In genomic region chr4:113069212-113069892, GRCh38 we compare ENCODE assay signal across 18 cellular contexts. TPM values are rescaled to one million over a fixed set of nuclear protein-coding genes. Genes with fewer than 3 reads are reported as not detected.
A peak's percentile ranks its signal among the peaks of the same experiment; 100 is the strongest.
DNase-seq lines count a peak whose midpoint lies in the region; ATAC-seq and TF ChIP-seq lines count a peak whose summit lies in the region.
"Had no signal": no experiment of that assay in that cellular context is flagged by ENCODE, and none has a peak within 500 bp of the region (broad histone marks: within the 10 kb centered on the region; RNA-seq: fewer than 3 reads in every experiment).

No MANE protein-coding gene starts in this region.

- no peaks in the 10 kb centered on the region for H3K27me3 ChIP-seq in adipocyte (replicated peaks; ENCODE audit: control insufficient read depth, insufficient read depth, low read length)
- H3K27me3 ChIP-seq in hepatocyte = no peaks in the 10 kb centered on the region
- H3K27me3 ChIP-seq: BLaER1 treated with 17β-estradiol and CSF1 and Interleukin-3, amounts not matched to agents 10 nM and 100 nM; left lung had no signal

- in situ Hi-C loops in G401 (cut with HindIII; ENCODE audit: low sequenced_read_pairs) = no loop called here

- H3K4me1 ChIP-seq in adipocyte (ENCODE audit: control insufficient read depth, insufficient read depth, low read length) (peaks cover 30% of the 10 kb centered on the region), hepatocyte (ENCODE audit: insufficient read depth) (no peaks in the 10 kb centered on the region)
- H3K4me1 ChIP-seq: BLaER1 treated with 17β-estradiol and CSF1 and Interleukin-3, amounts not matched to agents 10 nM and 100 nM; left lung had no signal

- H3K36me3 ChIP-seq in adipocyte (ENCODE audit: control insufficient read depth, insufficient read depth, low read length, severe bottlenecking) (no peaks in the 10 kb centered on the region), hepatocyte (replicated peaks; ENCODE audit: insufficient read depth, low read depth) (no peaks in the 10 kb centered on the region)
- H3K36me3 ChIP-seq: BLaER1 treated with 17β-estradiol and CSF1 and Interleukin-3, amounts not matched to agents 10 nM and 100 nM; left lung had no signal

- no peak for TF ChIP-seq CTCF in hepatocyte (IDR thresholded peaks at IDR 0.05; ENCODE audit: poor library complexity)

- no peaks in the 10 kb centered on the region for H3K9me3 ChIP-seq in adipocyte (ENCODE audit: control insufficient read depth, low read length)
- H3K9me3 ChIP-seq in hepatocyte (ENCODE audit: low read depth) = no peaks in the 10 kb centered on the region
- H3K9me3 ChIP-seq: left lung had no signal

- ATAC-seq in GM18868 (IDR thresholded peaks at IDR 0.05; ENCODE audit: unreplicated experiment) (no peak), HG02840 (IDR thresholded peaks at IDR 0.05; ENCODE audit: low FRiP score, unreplicated experiment) (no peak)
- ATAC-seq: left lung; natural killer cell treated with Interleukin-12 subunit alpha and Interleukin-12 subunit beta and Interleukin-15 and Interleukin-18, amount 100 ng/mL, for 72 hours had no signal

- H3K4me3 ChIP-seq in adipocyte (ENCODE audit: low read length) (peak overlapping the region; percentile 49), hepatocyte (no peak overlapping the region)
- H3K4me3 ChIP-seq: BLaER1 treated with 17β-estradiol and CSF1 and Interleukin-3, amounts not matched to agents 10 nM and 100 nM; left lung had no signal

- no peaks in the 10 kb centered on the region for H3K9me2 ChIP-seq in hepatocyte (replicated peaks; ENCODE audit: insufficient read depth)

- H3K9ac ChIP-seq in adipocyte (ENCODE audit: low read length) = no peak overlapping the region
- H3K9ac ChIP-seq: BLaER1 treated with 17β-estradiol and CSF1 and Interleukin-3, amounts not matched to agents 10 nM and 100 nM had no signal

- H3K79me2 ChIP-seq in hepatocyte = no peaks in the 10 kb centered on the region

- H3K27ac ChIP-seq in hepatocyte = no peak overlapping the region
- H3K27ac ChIP-seq: BLaER1 treated with 17β-estradiol and CSF1 and Interleukin-3, amounts not matched to agents 10 nM and 100 nM; left lung had no signal

- H4K20me1 ChIP-seq in hepatocyte (ENCODE audit: insufficient read depth, poor library complexity, severe bottlenecking) = no peaks in the 10 kb centered on the region
- H4K20me1 ChIP-seq: BLaER1 treated with 17β-estradiol and CSF1 and Interleukin-3, amounts not matched to agents 10 nM and 100 nM had no signal

- 82% methylated on average over 7 of the region's 7 CpGs for WGBS in hepatocyte (ENCODE audit: low lambda C conversion rate, missing lambda C conversion rate)

- H3K4me2 ChIP-seq in hepatocyte = no peak overlapping the region
- H3K4me2 ChIP-seq: BLaER1 treated with 17β-estradiol and CSF1 and Interleukin-3, amounts not matched to agents 10 nM and 100 nM had no signal

- no peak overlapping the region for H2AFZ ChIP-seq in hepatocyte

- peak; percentile 79 for DNase-seq in G401 (ENCODE audit: low spot score)
- peak; percentile 44 for DNase-seq in MV-4-11 (lab: John Stamatoyannopoulos, UW)
- peak; percentile 29 for DNase-seq in adipocyte (ENCODE audit: low read depth)
- peak; percentile 60 for DNase-seq in kidney tubule cell (ENCODE audit: low spot score)
- no peak for DNase-seq in hepatocyte (ENCODE audit: low spot score)
- DNase-seq in DMS 273 treated with DMSO at 0.1 percent for 48 hours (lab: John Stamatoyannopoulos, UW) = no peak
- DNase-seq: activated CD4-positive, CD25-positive, alpha-beta regulatory T cell; amygdala; GDM1; H9; left lung; NCI-H1105; NCI-H526; small intestine had no signal

RNA-seq across cellular contexts. Expression of gene ANK2, which starts 19.9 kb away (rescaled TPM):
- total RNA-seq in G401 (2014; rRNA removed; shearing (Covaris generic)) = 6.2 and 7.2 TPM in 2 replicates
- total RNA-seq in hepatocyte = 10.9 and 17.5 TPM in 2 replicates
- polyA plus RNA-seq in hepatocyte = 3.6 and 4.9 TPM in 2 replicates

Comparison
In these comparisons a context has a peak if more than half of its experiments do, and no peak if none do; other contexts are left out.
1. DNase-seq: peak in G401 (single experiment), MV-4-11 (single experiment), adipocyte (single experiment) and kidney tubule cell (single experiment); none in hepatocyte (single experiment) and DMS 273 treated with DMSO at 0.1 percent for 48 hours (single experiment).